1 cellular context compared by ENCODE assay signal in genomic region chr4:150541681-150542080, GRCh38.
TF ChIP-seq lines count a peak whose summit lies in the region.

No MANE protein-coding gene starts in this region.

TF ChIP-seq in GM23338, 12 proteins besides CTCF, POLR2A, EP300 and RAD21 (continued from another document):
- TF ChIP-seq EZH2phosphoT487 (IDR thresholded peaks at IDR 0.05; ENCODE audit: unreplicated experiment), result no peak
- no peak for TF ChIP-seq JUNB (IDR thresholded peaks at IDR 0.05; ENCODE audit: unreplicated experiment)
- no peak for TF ChIP-seq STAT1 (IDR thresholded peaks at IDR 0.05; ENCODE audit: unreplicated experiment)
- TF ChIP-seq CREB1 (CRISPR knock-in tag; IDR thresholded peaks at IDR 0.05; ENCODE audit: low read depth), result no peak
- no peak for TF ChIP-seq ZNF462 (CRISPR knock-in tag; IDR thresholded peaks at IDR 0.05)
- TF ChIP-seq POLR2AphosphoS5 (IDR thresholded peaks at IDR 0.05; ENCODE audit: low read depth), result no peak
- no peak for TF ChIP-seq EZH2 (IDR thresholded peaks at IDR 0.05; ENCODE audit: low read depth, unreplicated experiment)
- TF ChIP-seq ZNF114 (CRISPR knock-in tag; IDR thresholded peaks at IDR 0.05), result no peak
- TF ChIP-seq ZNF331 (CRISPR knock-in tag; IDR thresholded peaks at IDR 0.05; ENCODE audit: low read depth), result no peak
- no peak for TF ChIP-seq REST (IDR thresholded peaks at IDR 0.05; ENCODE audit: unreplicated experiment)
